ENCODE assay signal across 11 cellular contexts in the genomic region with DNA sequence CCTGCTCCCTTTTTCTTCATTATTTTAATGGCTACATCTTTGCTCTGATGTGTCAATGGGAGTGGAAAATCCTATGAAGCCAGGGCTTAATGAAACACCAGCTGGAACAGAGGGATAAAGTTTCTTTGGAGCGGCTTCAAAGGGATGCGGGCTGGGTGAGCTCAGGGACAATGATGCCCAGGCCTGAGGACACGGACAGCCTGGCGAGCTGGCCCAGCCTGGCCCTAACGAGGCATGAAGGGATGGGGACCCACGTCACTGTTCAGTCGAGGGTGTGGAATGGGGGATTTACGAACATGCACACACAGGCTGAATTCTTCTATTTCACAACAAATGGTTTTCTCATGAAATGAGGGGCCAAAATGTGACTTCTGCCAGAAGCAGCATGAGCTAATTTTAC.
"Had no signal": no experiment of that assay in that cellular context is flagged by ENCODE, and none has a peak within 500 bp of the region (broad histone marks: within the 10 kb centered on the region; RNA-seq: fewer than 3 reads in every experiment).

No MANE protein-coding gene starts in this region.

- H3K9me3 ChIP-seq: breast epithelium, prostate gland, sigmoid colon, suprapubic skin, upper lobe of left lung had no signal

- H3K36me3 ChIP-seq: breast epithelium, prostate gland, sigmoid colon, suprapubic skin, upper lobe of left lung had no signal

- H3K4me1 ChIP-seq: breast epithelium, prostate gland, sigmoid colon, suprapubic skin, upper lobe of left lung had no signal

- H3K27me3 ChIP-seq: breast epithelium, sigmoid colon, suprapubic skin, upper lobe of left lung had no signal

- H3K4me3 ChIP-seq: breast epithelium, lung, prostate gland, sigmoid colon, suprapubic skin, upper lobe of left lung had no signal

- DNase-seq: activated CD4-positive, CD25-positive, alpha-beta regulatory T cell; naive B cell; sigmoid colon; stimulated activated CD4-positive, alpha-beta T cell treated with anti-CD3 and anti-CD28 coated beads, Interleukin-12 subunit alpha, Interleukin-12 subunit beta, amount 100 ng/mL, for 4 hours; stimulated activated naive CD4-positive, alpha-beta T cell; T-helper 2 cell had no signal

- H3K27ac ChIP-seq: breast epithelium, prostate gland, sigmoid colon, suprapubic skin, upper lobe of left lung had no signal
